ENCODE assay signal across 9 cellular contexts in the genomic region with DNA sequence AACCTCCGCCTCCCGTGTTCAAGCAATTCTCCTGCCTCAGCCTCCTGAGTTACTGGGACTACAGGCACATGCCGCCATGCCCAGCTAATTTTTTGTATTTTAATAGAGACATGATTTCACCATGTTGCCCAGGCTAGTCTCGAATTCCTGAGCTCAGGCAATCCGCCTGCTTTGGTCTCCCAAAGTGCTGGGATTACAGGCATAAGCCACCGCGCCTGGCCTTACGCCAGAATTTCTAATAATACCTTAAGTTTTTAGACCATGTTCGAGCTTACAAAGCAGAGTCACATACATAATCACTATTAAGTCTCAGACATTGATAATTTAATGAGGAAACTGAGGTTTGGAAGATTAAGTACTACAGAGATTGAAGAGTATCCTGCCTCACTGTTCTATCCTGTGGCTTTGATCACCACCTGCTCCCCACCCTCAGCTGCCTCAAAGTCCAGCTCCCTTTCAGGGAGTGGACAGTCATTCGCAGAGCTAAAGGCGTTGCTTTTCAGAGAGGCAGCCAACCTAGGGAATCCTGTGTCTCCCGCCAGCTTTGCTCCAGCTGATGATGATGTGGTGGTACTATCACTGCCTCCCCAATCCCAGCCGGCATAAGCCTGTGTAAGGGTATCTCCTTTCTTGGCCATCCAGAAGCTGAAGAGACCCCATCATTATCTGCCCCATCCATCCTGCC.
"Had no signal": no experiment of that assay in that cellular context is flagged by ENCODE, and none has a peak within 500 bp of the region (broad histone marks: within the 10 kb centered on the region; RNA-seq: fewer than 3 reads in every experiment).

No MANE protein-coding gene starts in this region.

- H3K27me3 Mint-ChIP-seq: activated naive CD8-positive, alpha-beta T cell had no signal

- DNase-seq: activated CD4-positive, alpha-beta memory T cell treated with anti-CD3 and anti-CD28 coated beads, Interleukin-2, amount 10 ng/mL, durations not matched to agents 7 days and 5 days; activated gamma-delta T cell; activated T-cell treated with anti-CD3 and anti-CD28 coated beads, Interleukin-2, amount 50 U/mL, for 48 hours; cerebellar nuclear complex; dermis blood vessel endothelial cell; midbrain; natural killer cell; T-helper 9 cell had no signal

- H3K9me3 Mint-ChIP-seq: activated CD4-positive, alpha-beta memory T cell treated with anti-CD3 and anti-CD28 coated beads, Interleukin-2, amount 10 ng/mL, durations not matched to agents 7 days and 5 days; natural killer cell had no signal

- H3K36me3 Mint-ChIP-seq: natural killer cell had no signal

- H3K27ac Mint-ChIP-seq: activated CD4-positive, alpha-beta memory T cell treated with anti-CD3 and anti-CD28 coated beads, Interleukin-2, amount 10 ng/mL, durations not matched to agents 7 days and 5 days had no signal

- H3K4me3 Mint-ChIP-seq: activated CD4-positive, alpha-beta memory T cell treated with anti-CD3 and anti-CD28 coated beads, Interleukin-2, amount 10 ng/mL, durations not matched to agents 7 days and 5 days; activated naive CD8-positive, alpha-beta T cell; natural killer cell had no signal
